ENCODE assay signal across 22 cellular contexts in the genomic region with DNA sequence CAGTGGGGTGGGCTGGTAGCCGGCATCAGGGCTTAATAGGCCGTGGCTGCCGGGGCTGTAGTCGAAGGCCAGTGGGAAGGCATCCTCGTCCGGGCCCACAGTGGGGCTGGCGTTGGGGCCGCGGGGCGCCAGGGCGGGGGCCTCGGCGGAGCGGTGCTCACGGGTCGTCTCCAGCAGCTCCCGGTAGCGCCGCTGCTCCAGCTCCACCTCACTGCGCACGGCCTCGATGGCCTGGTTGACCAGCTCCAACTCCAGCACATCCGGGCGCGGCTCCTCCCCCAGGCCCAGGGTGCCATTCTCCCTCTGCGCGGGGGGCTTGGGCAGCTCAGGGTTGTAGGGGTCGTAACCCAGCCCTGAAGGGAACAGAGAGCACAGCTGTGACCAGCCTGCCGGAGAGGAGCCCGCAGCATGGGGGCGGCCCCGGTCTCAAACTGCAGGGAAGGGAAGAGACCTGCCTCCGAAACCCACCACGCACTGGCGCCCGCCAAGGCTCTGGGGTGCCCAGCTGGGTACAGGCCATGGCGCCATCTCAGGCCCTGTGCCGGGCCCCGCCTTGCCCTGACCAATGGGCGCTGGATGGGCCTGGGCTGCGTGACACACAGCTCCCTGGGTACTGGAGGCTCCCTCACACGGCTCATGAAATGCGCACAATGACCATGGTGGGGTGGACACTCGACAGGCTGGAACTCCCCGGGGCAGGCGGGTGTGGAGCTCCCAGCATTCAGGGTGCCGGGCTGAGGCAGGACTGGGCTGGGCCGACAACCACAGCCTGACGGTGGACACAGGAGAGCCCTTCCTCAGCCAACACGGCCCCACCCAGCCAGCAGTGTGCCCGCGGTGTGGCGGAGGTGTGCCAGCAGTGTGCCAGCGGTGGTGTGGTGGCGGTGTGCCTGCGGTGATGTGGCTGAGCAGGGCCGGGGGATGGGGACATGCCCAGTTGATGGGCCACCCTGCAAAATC. TPM values are rescaled to one million over a fixed set of nuclear protein-coding genes. Genes with fewer than 3 reads are reported as not detected.
DNase-seq lines count a peak whose midpoint lies in the region; ATAC-seq, FAIRE-seq and TF ChIP-seq lines count a peak whose summit lies in the region.
"Had no signal": no experiment of that assay in that cellular context is flagged by ENCODE, and none has a peak within 500 bp of the region (broad histone marks: within the 10 kb centered on the region; RNA-seq: fewer than 3 reads in every experiment).

No MANE protein-coding gene starts in this region.

- no peak overlapping the region for H3K27ac ChIP-seq in mesendoderm (ENCODE audit: low read depth, low read length)

- H3K9ac ChIP-seq in mesendoderm (ENCODE audit: low read length): no peak overlapping the region
- H3K9ac ChIP-seq: SK-N-SH had no signal

- H2BK120ac ChIP-seq in mesendoderm (ENCODE audit: low read depth, low read length): no peak overlapping the region

- no peaks in the 10 kb centered on the region for H3K9me3 Mint-ChIP-seq in stimulated activated effector memory CD8-positive, alpha-beta T cell treated with anti-CD3 and anti-CD28 coated beads, Interleukin-12 subunit alpha, Interleukin-12 subunit beta, amount 100 ng/mL, for 72 hours

- H4K5ac ChIP-seq in mesendoderm (ENCODE audit: low read length): no peak overlapping the region

- DNase-seq in GM12891 (ENCODE audit: insufficient read length, low spot score): no peak
- DNase-seq in stimulated activated effector memory CD8-positive, alpha-beta T cell treated with anti-CD3 and anti-CD28 coated beads, Interleukin-12 subunit alpha, Interleukin-12 subunit beta, amount 100 ng/mL, for 72 hours (ENCODE audit: low spot score in 2 of 2): no peak
- DNase-seq in mesendoderm: no peak
- DNase-seq in occipital lobe (lab: John Stamatoyannopoulos, UW): no peak
- DNase-seq in left cardiac atrium: no peak
- DNase-seq: ACHN, C1 segment of cervical spinal cord, DMS79, MM.1S, NCI-H1092, NCI-H146, NCI-H2029 treated with DMSO at 0.1 percent for 48 hours, NCI-H2171, NCI-H446, NCI-H69, SHP77 treated with DMSO at 0.1 percent for 48 hours, SK-N-SH had no signal

- peaks cover 7% of the 10 kb centered on the region for H3K4me1 Mint-ChIP-seq in stimulated activated effector memory CD8-positive, alpha-beta T cell treated with anti-CD3 and anti-CD28 coated beads, Interleukin-12 subunit alpha, Interleukin-12 subunit beta, amount 100 ng/mL, for 72 hours

- peak; percentile 25 for ATAC-seq in esophagus mucosa
- ATAC-seq in stimulated activated effector memory CD8-positive, alpha-beta T cell treated with anti-CD3 and anti-CD28 coated beads, Interleukin-12 subunit alpha, Interleukin-12 subunit beta, amount 100 ng/mL, for 72 hours: peak; percentile 11
- ATAC-seq in left cardiac atrium: no peak

- H3K18ac ChIP-seq in mesendoderm (ENCODE audit: low read length): no peak overlapping the region

- no peak overlapping the region for H3K4me3 Mint-ChIP-seq in stimulated activated effector memory CD8-positive, alpha-beta T cell treated with anti-CD3 and anti-CD28 coated beads, Interleukin-12 subunit alpha, Interleukin-12 subunit beta, amount 100 ng/mL, for 72 hours

- H3K79me1 ChIP-seq in mesendoderm (ENCODE audit: low read length): peaks cover 14% of the 10 kb centered on the region

- peaks cover 69% of the 10 kb centered on the region for H3K36me3 Mint-ChIP-seq in stimulated activated effector memory CD8-positive, alpha-beta T cell treated with anti-CD3 and anti-CD28 coated beads, Interleukin-12 subunit alpha, Interleukin-12 subunit beta, amount 100 ng/mL, for 72 hours

- no peak overlapping the region for H3K4ac ChIP-seq in mesendoderm (ENCODE audit: low read depth, low read length)

- H3K27me3 ChIP-seq in mesendoderm (ENCODE audit: insufficient read depth, low read length, poor library complexity): no peaks in the 10 kb centered on the region

- H2AK5ac ChIP-seq in mesendoderm (ENCODE audit: low read length): no peak overlapping the region

- H2BK15ac ChIP-seq in mesendoderm (replicated peaks; ENCODE audit: low read depth): no peak overlapping the region

- no peak overlapping the region for H2BK5ac ChIP-seq in mesendoderm (ENCODE audit: low read length)

- TF ChIP-seq POLR2A in GM12891 (IDR thresholded peaks at IDR 0.05; ENCODE audit: low read depth, low read length): no peak

- H3K4me1 ChIP-seq in mesendoderm (ENCODE audit: control insufficient read depth, low read depth, low read length): no peaks in the 10 kb centered on the region

- H3K36me3 ChIP-seq in mesendoderm (ENCODE audit: control insufficient read depth, insufficient read depth, low read length): peaks cover 2% of the 10 kb centered on the region

- no peak overlapping the region for H3K4me2 ChIP-seq in mesendoderm (ENCODE audit: low read length)
- H3K4me2 ChIP-seq: SK-N-SH had no signal

- H3K4me3 ChIP-seq in mesendoderm (ENCODE audit: low read length): no peak overlapping the region

- no peak overlapping the region for H3K56ac ChIP-seq in mesendoderm (ENCODE audit: low read length)

- peaks cover 1% of the 10 kb centered on the region for H3K79me2 ChIP-seq in mesendoderm (ENCODE audit: control insufficient read depth, insufficient read depth, low read length)

- H4K8ac ChIP-seq in mesendoderm (ENCODE audit: low read depth, low read length): no peak overlapping the region

- whole genome bisulfite sequencing in mesendoderm (ENCODE audit: extremely low coverage, insufficient coverage, low lambda C conversion rate): no CpG with 5 or more reads among the region's 57 CpGs

- H3K27ac Mint-ChIP-seq in stimulated activated effector memory CD8-positive, alpha-beta T cell treated with anti-CD3 and anti-CD28 coated beads, Interleukin-12 subunit alpha, Interleukin-12 subunit beta, amount 100 ng/mL, for 72 hours: no peak overlapping the region

- no peak for FAIRE-seq in GM12891 (lab: Jason Lieb, UNC)
- FAIRE-seq: D721Med, H54, RCC 7860 had no signal

- intact Hi-C loops in left cardiac atrium (cut with DNase I): no loop called here

- no peak overlapping the region for H3K23ac ChIP-seq in mesendoderm (ENCODE audit: low read length)

TF ChIP-seq in GM12891, 5 proteins besides CTCF, POLR2A, EP300 and RAD21:
- peak; percentile 47; the same call in 1 of the 2 replicates for TF ChIP-seq POLR2AphosphoS5 (IDR thresholded peaks at IDR 0.05; ENCODE audit: low read depth, low read length)
- TF ChIP-seq SPI1 (IDR thresholded peaks at IDR 0.05; ENCODE audit: low read depth, low read length): no peak

TF ChIP-seq in PFSK-1, 5 proteins besides CTCF, POLR2A, EP300 and RAD21:
- TF ChIP-seq FOXP2 (optimal IDR thresholded peaks at IDR 0.05; ENCODE audit: borderline replicate concordance, extremely low read depth, extremely low read length, insufficient read depth) (peak; percentile 17), POLR2AphosphoS5 (IDR thresholded peaks at IDR 0.05; ENCODE audit: low read depth, low read length) (no peak), REST (IDR thresholded peaks at IDR 0.05; ENCODE audit: insufficient read depth in 1 of 2, low read depth in 2 of 2, low read length in 2 of 2) (no peak)

RNA-seq across cellular contexts. Expression of gene ATP8B3, which starts 16.5 kb away (rescaled TPM):
- 0.86 TPM for polyA plus RNA-seq in GM12891 (2012; ENCODE audit: low read depth, missing spikeins)
- polyA plus RNA-seq in PFSK-1 (2012; ENCODE audit: insufficient read length, low read depth): 1.4 TPM
- 1.8 TPM for total RNA-seq in esophagus mucosa
- 0.20 TPM for polyA plus RNA-seq in mesendoderm (2013, experiment 1 of 2)
- 0.20 TPM for polyA plus RNA-seq in mesendoderm (2013, experiment 2 of 2)
- under 0.01 TPM for total RNA-seq in occipital lobe
- total RNA-seq in left cardiac atrium: 1 to 10 TPM in 1 of 2 donors, under 1 TPM in 1; 0.52 to 1.6 TPM

RNA-seq across cellular contexts. Expression of gene REXO1, which starts 19.7 kb away (rescaled TPM):
- 19.7 TPM for polyA plus RNA-seq in GM12891 (2012; ENCODE audit: low read depth, missing spikeins)
- 155 TPM for polyA plus RNA-seq in PFSK-1 (2012; ENCODE audit: insufficient read length, low read depth)
- total RNA-seq in esophagus mucosa (16.9 TPM), occipital lobe (2.8 TPM), left cardiac atrium (10 to 100 TPM; 14.8 to 22.3 TPM)
- polyA plus RNA-seq in mesendoderm (2013, experiment 1 of 2): 28.3 TPM
- 27.2 TPM for polyA plus RNA-seq in mesendoderm (2013, experiment 2 of 2)

RNA-seq across cellular contexts. Expression of gene KLF16, which starts 34.8 kb away (rescaled TPM):
- polyA plus RNA-seq in GM12891 (2012; ENCODE audit: low read depth, missing spikeins): 9.1 TPM
- 74.6 TPM for polyA plus RNA-seq in PFSK-1 (2012; ENCODE audit: insufficient read length, low read depth)
- 23.4 TPM for total RNA-seq in esophagus mucosa
- 32.7 TPM for polyA plus RNA-seq in mesendoderm (2013, experiment 1 of 2)
- 33.5 TPM for polyA plus RNA-seq in mesendoderm (2013, experiment 2 of 2)
- total RNA-seq in occipital lobe: 3.3 TPM
- 10 to 100 TPM in 1 of 2 donors, 1 to 10 TPM in 1; 9.9 to 12.9 TPM for total RNA-seq in left cardiac atrium

RNA-seq across cellular contexts. Expression of gene ABHD17A, which starts 56.7 kb away (rescaled TPM):
- 35.6 TPM for polyA plus RNA-seq in GM12891 (2012; ENCODE audit: low read depth, missing spikeins)
- polyA plus RNA-seq in PFSK-1 (2012; ENCODE audit: insufficient read length, low read depth): 102 TPM
- total RNA-seq in esophagus mucosa (50.9 TPM), occipital lobe (50.5 TPM), left cardiac atrium (10 to 100 TPM; 60.8 to 66.1 TPM)
- polyA plus RNA-seq in mesendoderm (2013, experiment 1 of 2): 33.9 TPM
- polyA plus RNA-seq in mesendoderm (2013, experiment 2 of 2): 34.1 TPM

Comparison
In these comparisons a context has a peak if more than half of its experiments do, and no peak if none do; other contexts are left out.
1. ATAC-seq: peak in esophagus mucosa (single experiment) and stimulated activated effector memory CD8-positive, alpha-beta T cell treated with anti-CD3 and anti-CD28 coated beads, Interleukin-12 subunit alpha, Interleukin-12 subunit beta, amount 100 ng/mL, for 72 hours (single experiment); none in left cardiac atrium (0 of 2).